In the genomic region with DNA sequence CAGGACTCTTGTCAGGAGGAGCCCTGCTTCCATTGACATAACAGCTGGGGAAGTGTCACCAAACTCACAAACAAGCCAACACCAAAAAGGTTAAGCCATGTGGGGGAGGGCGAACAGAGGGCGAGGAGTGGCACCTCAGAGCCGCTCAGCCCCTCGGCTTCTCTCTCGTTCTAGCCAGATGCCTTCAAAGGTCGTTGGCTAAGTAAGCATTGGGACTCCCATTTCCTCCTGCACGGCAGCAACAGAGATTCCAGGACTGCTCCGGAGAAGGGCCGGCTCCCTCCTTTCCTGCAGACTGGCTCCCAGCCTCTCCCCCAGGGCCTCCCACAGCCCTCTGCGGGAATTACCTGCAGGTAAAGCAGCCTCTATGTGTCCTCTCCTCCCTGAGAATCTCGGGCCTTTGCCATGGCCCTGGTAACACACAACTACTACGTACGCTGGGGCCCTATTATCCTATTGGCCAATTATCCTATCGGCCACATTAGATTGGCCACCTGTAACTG, we compare ENCODE assay signal across 1 cellular context.
TF ChIP-seq lines count a peak whose summit lies in the region.

No MANE protein-coding gene starts in this region.

TF ChIP-seq in SK-N-SH treated with all-trans-retinoic acid at 6 μM for 48 hours, 23 proteins besides CTCF, POLR2A, EP300 and RAD21 (continued from another document):
- TF ChIP-seq, protein P1, sequence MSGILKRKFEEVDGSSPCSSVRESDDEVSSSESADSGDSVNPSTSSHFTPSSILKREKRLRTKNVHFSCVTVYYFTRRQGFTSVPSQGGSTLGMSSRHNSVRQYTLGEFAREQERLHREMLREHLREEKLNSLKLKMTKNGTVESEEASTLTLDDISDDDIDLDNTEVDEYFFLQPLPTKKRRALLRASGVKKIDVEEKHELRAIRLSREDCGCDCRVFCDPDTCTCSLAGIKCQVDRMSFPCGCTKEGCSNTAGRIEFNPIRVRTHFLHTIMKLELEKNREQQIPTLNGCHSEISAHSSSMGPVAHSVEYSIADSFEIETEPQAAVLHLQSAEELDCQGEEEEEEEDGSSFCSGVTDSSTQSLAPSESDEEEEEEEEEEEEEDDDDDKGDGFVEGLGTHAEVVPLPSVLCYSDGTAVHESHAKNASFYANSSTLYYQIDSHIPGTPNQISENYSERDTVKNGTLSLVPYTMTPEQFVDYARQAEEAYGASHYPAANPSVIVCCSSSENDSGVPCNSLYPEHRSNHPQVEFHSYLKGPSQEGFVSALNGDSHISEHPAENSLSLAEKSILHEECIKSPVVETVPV (CRISPR knock-in tag; IDR thresholded peaks at IDR 0.05) = no peak
- TF ChIP-seq TOX (CRISPR knock-in tag; IDR thresholded peaks at IDR 0.05; ENCODE audit: borderline replicate concordance) (no peak), BACH2 (CRISPR knock-in tag; IDR thresholded peaks at IDR 0.05; ENCODE audit: borderline replicate concordance) (no peak), ISL1 (CRISPR knock-in tag; IDR thresholded peaks at IDR 0.05) (no peak), SNAI2 (CRISPR knock-in tag; IDR thresholded peaks at IDR 0.05) (no peak), CSDC2 (CRISPR knock-in tag; IDR thresholded peaks at IDR 0.05) (no peak), ZFP30 (CRISPR knock-in tag; IDR thresholded peaks at IDR 0.05) (no peak), ZNF565 (CRISPR knock-in tag; conservative IDR thresholded peaks at IDR 0.05; ENCODE audit: low read depth) (no peak)
